Comparison of ENCODE assay signal across 1 cellular context in the genomic region with DNA sequence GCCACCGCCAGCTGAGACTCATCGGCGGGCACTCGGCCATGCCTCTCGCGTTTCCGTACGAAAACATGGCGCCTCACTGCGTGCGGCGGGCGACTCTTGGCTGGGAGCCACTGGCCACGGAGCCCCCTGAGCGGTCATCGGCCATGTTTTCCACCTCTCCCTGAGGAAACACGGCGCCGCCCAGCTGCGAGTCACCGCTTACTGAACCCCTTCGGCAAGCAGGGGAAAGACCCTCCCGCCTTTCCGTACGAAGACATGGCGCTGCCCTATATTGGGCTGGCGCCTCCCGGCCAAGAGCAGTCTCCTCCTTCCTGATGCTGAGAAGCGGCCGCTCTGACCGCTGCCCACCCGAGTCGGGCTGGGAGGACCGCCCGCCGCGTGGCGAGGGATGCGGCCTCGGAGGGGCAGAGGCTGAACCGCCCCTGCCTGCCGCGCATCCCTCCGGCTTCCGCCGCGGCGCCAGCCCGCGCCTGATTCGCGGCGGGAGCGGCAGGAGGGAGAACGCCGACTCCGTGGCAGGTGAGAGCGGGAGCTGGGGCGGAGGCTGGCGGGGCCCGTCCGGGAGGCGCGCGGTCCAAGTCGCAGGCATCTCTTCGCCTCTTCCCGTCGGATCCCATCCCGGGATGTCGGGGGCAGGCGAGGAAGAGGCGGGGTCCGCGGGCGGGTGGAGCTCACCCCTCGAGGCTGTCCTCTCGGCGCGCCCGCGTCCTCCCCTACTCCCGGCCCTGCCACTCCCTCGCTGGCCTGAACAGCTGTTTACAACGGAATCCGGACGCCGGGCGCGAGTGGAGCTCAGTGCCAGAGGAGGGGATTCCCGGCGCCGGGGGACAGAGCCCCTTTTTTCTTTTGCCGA.
TF ChIP-seq lines count a peak whose summit lies in the region.

A gene with protein sequence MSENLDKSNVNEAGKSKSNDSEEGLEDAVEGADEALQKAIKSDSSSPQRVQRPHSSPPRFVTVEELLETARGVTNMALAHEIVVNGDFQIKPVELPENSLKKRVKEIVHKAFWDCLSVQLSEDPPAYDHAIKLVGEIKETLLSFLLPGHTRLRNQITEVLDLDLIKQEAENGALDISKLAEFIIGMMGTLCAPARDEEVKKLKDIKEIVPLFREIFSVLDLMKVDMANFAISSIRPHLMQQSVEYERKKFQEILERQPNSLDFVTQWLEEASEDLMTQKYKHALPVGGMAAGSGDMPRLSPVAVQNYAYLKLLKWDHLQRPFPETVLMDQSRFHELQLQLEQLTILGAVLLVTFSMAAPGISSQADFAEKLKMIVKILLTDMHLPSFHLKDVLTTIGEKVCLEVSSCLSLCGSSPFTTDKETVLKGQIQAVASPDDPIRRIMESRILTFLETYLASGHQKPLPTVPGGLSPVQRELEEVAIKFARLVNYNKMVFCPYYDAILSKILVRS (plus strand): TSS at position 299 of the 853 bp plus-strand sequence. CDS start 4,202 bp downstream, outside the sequence.

TF ChIP-seq in HepG2, 621 proteins besides CTCF, POLR2A, EP300 and RAD21 (continued from another document and continues in another):
- TF ChIP-seq ZNF883 (CRISPR knock-in tag; IDR thresholded peaks at IDR 0.05; ENCODE audit: not compliant biosample characterization) (peak; percentile 29), NBN (conservative IDR thresholded peaks at IDR 0.05) (no peak), ZNF761 (CRISPR knock-in tag; conservative IDR thresholded peaks at IDR 0.05) (0 out of 2 replicates have a peak, but pooled peaks have one; percentile 45), HES4 (CRISPR knock-in tag; IDR thresholded peaks at IDR 0.05; ENCODE audit: borderline replicate concordance) (peak; percentile 58), NPAS2 (CRISPR knock-in tag; IDR thresholded peaks at IDR 0.05; ENCODE audit: borderline replicate concordance) (no peak), FOXP1 (IDR thresholded peaks at IDR 0.05) (no peak), FOXP1 (CRISPR knock-in tag; IDR thresholded peaks at IDR 0.05) (0 out of 2 replicates have a peak, but pooled peaks have one; percentile 10), NFATC3 (CRISPR knock-in tag; IDR thresholded peaks at IDR 0.05) (no peak), ZNF446 (CRISPR knock-in tag; IDR thresholded peaks at IDR 0.05) (peak; percentile 83; the same call in 1 of the 2 replicates), CSRNP1 (CRISPR knock-in tag; IDR thresholded peaks at IDR 0.05) (no peak), ZNF232 (CRISPR knock-in tag; IDR thresholded peaks at IDR 0.05; ENCODE audit: borderline replicate concordance) (0 out of 2 replicates have a peak, but pooled peaks have one; percentile 17), PHB2 (IDR thresholded peaks at IDR 0.05; ENCODE audit: partially characterized antibody) (no peak), ATF7 (IDR thresholded peaks at IDR 0.05) (no peak), ATF7 (CRISPR knock-in tag; IDR thresholded peaks at IDR 0.05) (peak; percentile 30; the same call in 1 of the 2 replicates), ETV5 (CRISPR knock-in tag; IDR thresholded peaks at IDR 0.05; ENCODE audit: borderline replicate concordance) (0 out of 2 replicates have a peak, but pooled peaks have one; percentile 5), PHF21A (CRISPR knock-in tag; IDR thresholded peaks at IDR 0.05) (peak; percentile 13; the same call in 1 of the 2 replicates), ZBTB40 (IDR thresholded peaks at IDR 0.05) (no peak), ZBTB40 (CRISPR knock-in tag; IDR thresholded peaks at IDR 0.05) (peak; percentile 24; the same call in 1 of the 2 replicates), SKIL (CRISPR knock-in tag; IDR thresholded peaks at IDR 0.05; ENCODE audit: borderline replicate concordance) (0 out of 2 replicates have a peak, but pooled peaks have one; percentile 28), SOX6 (IDR thresholded peaks at IDR 0.05) (no peak), SOX6 (CRISPR knock-in tag; IDR thresholded peaks at IDR 0.05) (0 out of 2 replicates have a peak, but pooled peaks have one; percentile 60), ZFP41 (CRISPR knock-in tag; IDR thresholded peaks at IDR 0.05; ENCODE audit: borderline replicate concordance) (no peak), TAF1 (CRISPR knock-in tag; IDR thresholded peaks at IDR 0.05) (peak; percentile 75), HOMEZ (CRISPR knock-in tag; IDR thresholded peaks at IDR 0.05; ENCODE audit: low read depth) (0 out of 2 replicates have a peak, but pooled peaks have one; percentile 43), KLF11 (CRISPR knock-in tag; IDR thresholded peaks at IDR 0.05) (no peak), ZNF451 (CRISPR knock-in tag; IDR thresholded peaks at IDR 0.05) (peak; percentile 87), ZFP91 (CRISPR knock-in tag; IDR thresholded peaks at IDR 0.05; ENCODE audit: borderline replicate concordance) (peak; percentile 94; the same call in 1 of the 2 replicates), HNF4A (CRISPR knock-in tag; IDR thresholded peaks at IDR 0.05) (0 out of 2 replicates have a peak, but pooled peaks have one; percentile 5), MTF2 (CRISPR knock-in tag; IDR thresholded peaks at IDR 0.05; ENCODE audit: borderline replicate concordance) (peak; percentile 82)
- TF ChIP-seq, protein P1, sequence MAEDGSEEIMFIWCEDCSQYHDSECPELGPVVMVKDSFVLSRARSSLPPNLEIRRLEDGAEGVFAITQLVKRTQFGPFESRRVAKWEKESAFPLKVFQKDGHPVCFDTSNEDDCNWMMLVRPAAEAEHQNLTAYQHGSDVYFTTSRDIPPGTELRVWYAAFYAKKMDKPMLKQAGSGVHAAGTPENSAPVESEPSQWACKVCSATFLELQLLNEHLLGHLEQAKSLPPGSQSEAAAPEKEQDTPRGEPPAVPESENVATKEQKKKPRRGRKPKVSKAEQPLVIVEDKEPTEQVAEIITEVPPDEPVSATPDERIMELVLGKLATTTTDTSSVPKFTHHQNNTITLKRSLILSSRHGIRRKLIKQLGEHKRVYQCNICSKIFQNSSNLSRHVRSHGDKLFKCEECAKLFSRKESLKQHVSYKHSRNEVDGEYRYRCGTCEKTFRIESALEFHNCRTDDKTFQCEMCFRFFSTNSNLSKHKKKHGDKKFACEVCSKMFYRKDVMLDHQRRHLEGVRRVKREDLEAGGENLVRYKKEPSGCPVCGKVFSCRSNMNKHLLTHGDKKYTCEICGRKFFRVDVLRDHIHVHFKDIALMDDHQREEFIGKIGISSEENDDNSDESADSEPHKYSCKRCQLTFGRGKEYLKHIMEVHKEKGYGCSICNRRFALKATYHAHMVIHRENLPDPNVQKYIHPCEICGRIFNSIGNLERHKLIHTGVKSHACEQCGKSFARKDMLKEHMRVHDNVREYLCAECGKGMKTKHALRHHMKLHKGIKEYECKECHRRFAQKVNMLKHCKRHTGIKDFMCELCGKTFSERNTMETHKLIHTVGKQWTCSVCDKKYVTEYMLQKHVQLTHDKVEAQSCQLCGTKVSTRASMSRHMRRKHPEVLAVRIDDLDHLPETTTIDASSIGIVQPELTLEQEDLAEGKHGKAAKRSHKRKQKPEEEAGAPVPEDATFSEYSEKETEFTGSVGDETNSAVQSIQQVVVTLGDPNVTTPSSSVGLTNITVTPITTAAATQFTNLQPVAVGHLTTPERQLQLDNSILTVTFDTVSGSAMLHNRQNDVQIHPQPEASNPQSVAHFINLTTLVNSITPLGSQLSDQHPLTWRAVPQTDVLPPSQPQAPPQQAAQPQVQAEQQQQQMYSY (CRISPR knock-in tag; IDR thresholded peaks at IDR 0.05), result peak; percentile 95
